8 cellular contexts compared by ENCODE assay signal in genomic region chr1:173420330-173420806, GRCh38. TPM values are rescaled to one million over a fixed set of nuclear protein-coding genes. Genes with fewer than 3 reads are reported as not detected.
A peak's percentile ranks its signal among the peaks of the same experiment; 100 is the strongest.
DNase-seq lines count a peak whose midpoint lies in the region; ATAC-seq, FAIRE-seq and TF ChIP-seq lines count a peak whose summit lies in the region.

No MANE protein-coding gene starts in this region.

- H3K9me3 ChIP-seq in A549: no peaks in the 10 kb centered on the region
- no peaks in the 10 kb centered on the region for H3K9me3 ChIP-seq in iPS-20b (ENCODE audit: insufficient read depth, low read depth, low read length)

- TF ChIP-seq POLR2A in A549 (IDR thresholded peaks at IDR 0.05; ENCODE audit: low read length) (no peak), GM18505 (IDR thresholded peaks at IDR 0.05; ENCODE audit: borderline replicate concordance, extremely low read depth, insufficient read depth, insufficient read length) (no peak)

- DNase-seq in A549 (ENCODE audit: low read depth in 1 of 2, low spot score in 1 of 2): peak; percentile 31 to 81
- DNase-seq in NCI-H187 treated with DMSO at 0.1 percent for 48 hours (lab: John Stamatoyannopoulos, UW): peak; percentile 58
- peak in 4 of 5 donors; percentile 36 to 67 (median 50) for DNase-seq in T-helper 1 cell
- peak; percentile 90 for DNase-seq in astrocyte of the hippocampus (ENCODE audit: low read depth, low spot score)
- peak; percentile 73 for DNase-seq in smooth muscle cell of the brain vasculature (ENCODE audit: low read depth, low spot score)

- H3K27ac ChIP-seq in A549 (peak overlapping the region; percentile 7 to 31; a peak in 3 of 6 replicates), iPS-20b (ENCODE audit: low read length) (no peak overlapping the region)

- ATAC-seq in A549 (peak; percentile 90 to 98), GM18861 (IDR thresholded peaks at IDR 0.05; ENCODE audit: unreplicated experiment) (peak; percentile 28), GM18505 (IDR thresholded peaks at IDR 0.05; ENCODE audit: unreplicated experiment) (no peak)

- H3K4me2 ChIP-seq in A549: peak overlapping the region; percentile 40; the same call in 2 of the 3 replicates

- H3K4me3 ChIP-seq in A549 (no peak overlapping the region), iPS-20b (ENCODE audit: low read length) (0 out of 2 replicates have a peak overlapping the region, but pooled peaks have one; percentile 12)

- peaks cover 10% of the 10 kb centered on the region; the same call in 2 of the 3 replicates for H3K4me1 ChIP-seq in A549
- peaks cover 2% of the 10 kb centered on the region for H3K4me1 ChIP-seq in iPS-20b (ENCODE audit: insufficient read depth, low read length)

- TF ChIP-seq EP300 in A549 (IDR thresholded peaks at IDR 0.05): no peak

- POLR2A ChIA-PET in A549 (lab: Yijun Ruan, JAX): interaction anchor here (0.7 kb wide), 1 partner anchor 448 kb away, joined by 3 read pairs; the partner anchor contains the start of gene ZBTB37

- 16% methylated on average over 7 of the region's 7 CpGs for WGBS in A549 (ENCODE audit: missing lambda C conversion rate)

- H3K36me3 ChIP-seq in iPS-20b (ENCODE audit: insufficient read depth, low read depth, low read length): 0 out of 2 replicates have a peak, but pooled peaks cover 3% of the 10 kb centered on the region

- TF ChIP-seq RAD21 in A549 (conservative IDR thresholded peaks at IDR 0.05 in 1 of 2, IDR thresholded peaks at IDR 0.05 in 1 of 2): peak; percentile 90 to 94

- TF ChIP-seq CTCF in A549 (IDR thresholded peaks at IDR 0.05): peak; percentile 89

- CTCF ChIA-PET in A549 (lab: Yijun Ruan, JAX): interaction anchor here (0.6 to 3.7 kb wide), 28 partner anchors 10 to 1417 kb away, joined by 3 to 38 read pairs (median 4); partner anchors contain the start of gene ZBTB37

- FAIRE-seq in A549 (lab: Jason Lieb, UNC): no peak

- H3K9ac ChIP-seq in iPS-20b (ENCODE audit: low read depth, low read length): peak overlapping the region; percentile 38; the same call in 1 of the 2 replicates

- no peaks in the 10 kb centered on the region for H3K27me3 ChIP-seq in iPS-20b (ENCODE audit: insufficient read depth, low read length)

TF ChIP-seq in A549, 52 proteins besides CTCF, POLR2A, EP300 and RAD21:
- TF ChIP-seq RARB (CRISPR knock-in tag; IDR thresholded peaks at IDR 0.05) (no peak), SMC3 (IDR thresholded peaks at IDR 0.05) (peak; percentile 92)
TF ChIP-seq in A549: peak in this region for 1.

RNA-seq across cellular contexts. Expression of gene PRDX6, which starts 56.8 kb away (rescaled TPM):
- polyA plus RNA-seq in A549 (2011; rRNA removed): 246 and 308 TPM in 2 replicates
- polyA plus RNA-seq in A549 (2012; cell fraction: cytosol; rRNA removed): 121 and 134 TPM in 2 replicates
- 71.0 and 92.8 TPM in 2 replicates for polyA plus RNA-seq in A549 (2012; cell fraction: nucleus; rRNA removed)
- 246 to 251 TPM (median 250 TPM) in 3 replicates for polyA plus RNA-seq in A549 (2017; fragmentation: RNase III; extraction: RNeasy Plus Mini Kit Qiagen cat#74134 plus additional on column Dnase treatment)
- 264 and 296 TPM in 2 replicates for polyA minus RNA-seq in A549 (2011; rRNA and poly(A)+ RNA removed)
